12 cellular contexts compared by ENCODE assay signal in the genomic region with DNA sequence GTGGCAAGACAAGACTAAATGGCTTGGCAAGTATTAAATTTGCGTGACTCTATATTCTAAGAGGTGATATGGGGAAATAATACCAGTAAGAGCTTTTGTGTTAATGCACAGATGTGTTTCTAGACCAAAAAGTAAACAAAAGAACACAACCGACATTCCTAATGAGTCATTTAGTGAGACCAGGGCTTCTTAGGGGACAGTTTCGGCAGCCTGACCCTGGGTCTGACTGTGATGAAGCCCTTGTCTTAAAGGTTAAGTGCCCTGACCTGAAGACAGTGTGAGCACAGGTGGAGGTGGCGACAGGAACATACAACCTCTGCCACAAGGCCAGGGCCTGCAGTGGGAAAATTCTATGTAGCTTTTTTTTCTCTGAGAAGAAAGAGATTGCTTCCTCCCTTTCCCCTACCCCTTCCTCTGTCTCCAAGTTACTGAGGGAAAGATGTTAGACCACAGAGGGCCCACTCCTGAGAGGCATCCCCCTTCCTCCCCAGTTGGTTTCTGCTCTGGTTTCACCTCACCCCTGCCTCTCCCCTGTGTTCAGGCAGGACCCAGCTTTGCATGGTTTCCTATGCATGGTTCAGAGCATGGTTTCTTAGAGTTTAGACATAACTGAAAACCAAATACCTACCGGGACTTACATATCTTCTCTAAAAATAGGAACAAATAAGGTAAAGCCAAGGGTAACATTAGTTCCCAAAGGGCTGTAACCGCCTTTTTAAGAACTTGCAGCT. TPM values are rescaled to one million over a fixed set of nuclear protein-coding genes. Genes with fewer than 3 reads are reported as not detected.
A peak's percentile ranks its signal among the peaks of the same experiment; 100 is the strongest.
DNase-seq lines count a peak whose midpoint lies in the region; ATAC-seq and TF ChIP-seq lines count a peak whose summit lies in the region.
"Had no signal": no experiment of that assay in that cellular context is flagged by ENCODE, and none has a peak within 500 bp of the region (broad histone marks: within the 10 kb centered on the region; RNA-seq: fewer than 3 reads in every experiment).

No MANE protein-coding gene starts in this region.

- WGBS in heart right ventricle, 2 donors, result 72 to 90% methylated on average over 6 of the region's 6 CpGs

- intact Hi-C loops in heart right ventricle (cut with DNase I), result no loop called here

- peak in 1 of 2 donors; percentile 21 for DNase-seq in cardiac muscle cell (ENCODE audit: low read depth in 1 of 2, low spot score in 1 of 2)
- no peak for DNase-seq in heart right ventricle
- DNase-seq in astrocyte of the hippocampus (ENCODE audit: low read depth, low spot score), result peak; percentile 28
- no peak for DNase-seq in activated effector memory CD4-positive, alpha-beta T cell treated with Interleukin-2 at 50 U/mL for 16 hours
- DNase-seq in DMS153 treated with DMSO at 0.1 percent for 48 hours (lab: John Stamatoyannopoulos, UW; ENCODE audit: unreplicated experiment), result no peak
- no peak for DNase-seq in NCI-H2171 treated with DMSO at 0.1 percent for 48 hours (lab: John Stamatoyannopoulos, UW)
- no peak for DNase-seq in NCI-H2196 treated with DMSO at 0.1 percent for 48 hours (lab: John Stamatoyannopoulos, UW; ENCODE audit: unreplicated experiment)
- DNase-seq: activated T-cell treated with anti-CD3 and anti-CD28 coated beads, Interleukin-2, amount 50 U/mL, for 1 hour; Kasumi-1; T-helper 9 cell had no signal

- H3K27ac ChIP-seq in cardiac muscle cell (peak overlapping the region; percentile 63), heart right ventricle (no peak overlapping the region)
- H3K27ac ChIP-seq: neutrophil had no signal

- peaks cover 15% of the 10 kb centered on the region for H3K4me1 ChIP-seq in cardiac muscle cell (ENCODE audit: low read depth)
- H3K4me1 ChIP-seq in heart right ventricle, result no peaks in the 10 kb centered on the region

- no peak for ATAC-seq in heart right ventricle
- peak; percentile 61 for ATAC-seq in HG02981 (IDR thresholded peaks at IDR 0.05; ENCODE audit: unreplicated experiment)

- TF ChIP-seq CTCF in cardiac muscle cell (IDR thresholded peaks at IDR 0.05; ENCODE audit: low read depth, low read length) (no peak), heart right ventricle (IDR thresholded peaks at IDR 0.05) (no peak)

- H3K9me3 ChIP-seq in cardiac muscle cell (ENCODE audit: low read depth), result no peaks in the 10 kb centered on the region
- H3K9me3 ChIP-seq in heart right ventricle, result no peaks in the 10 kb centered on the region
- H3K9me3 ChIP-seq: neutrophil had no signal

- no peak overlapping the region for H3K4me3 ChIP-seq in cardiac muscle cell
- no peak overlapping the region for H3K4me3 ChIP-seq in heart right ventricle

- H3K36me3 ChIP-seq in cardiac muscle cell (no peaks in the 10 kb centered on the region), heart right ventricle (peaks cover 0 to 41% (median 0%) of the 10 kb centered on the region in 9 donors)
- H3K36me3 ChIP-seq: neutrophil had no signal

- no peaks in the 10 kb centered on the region for H3K27me3 ChIP-seq in cardiac muscle cell
- no peaks in the 10 kb centered on the region for H3K27me3 ChIP-seq in heart right ventricle
- H3K27me3 ChIP-seq: neutrophil had no signal

RNA-seq across cellular contexts. Expression of a gene that starts 24.9 kb away (rescaled TPM):
- total RNA-seq in cardiac muscle cell (15.9 and 24.2 TPM in 2 replicates), heart right ventricle (1 to 10 TPM; 1.7 to 9.2 (median 2.8) TPM)
- polyA plus RNA-seq in cardiac muscle cell (42.4 and 64.1 TPM in 2 replicates), heart right ventricle (1 to 10 TPM; 4.5 to 7.2 TPM)
